8 cellular contexts compared by ENCODE assay signal in genomic region chr9:76374702-76375543, GRCh38. TPM values are rescaled to one million over a fixed set of nuclear protein-coding genes. Genes with fewer than 3 reads are reported as not detected.
DNase-seq lines count a peak whose midpoint lies in the region; ATAC-seq and TF ChIP-seq lines count a peak whose summit lies in the region.

No MANE protein-coding gene starts in this region.

- H3K9me3 ChIP-seq in smooth muscle cell (replicated peaks; ENCODE audit: low read depth) = no peaks in the 10 kb centered on the region

- no peaks in the 10 kb centered on the region for H3K27me3 Mint-ChIP-seq in activated T-helper 17 cell treated with anti-CD3 and anti-CD28 coated beads, Interleukin-2, amount 50 U/mL, for 72 hours
- peaks cover 0 to 2% of the 10 kb centered on the region in 2 donors for H3K27me3 Mint-ChIP-seq in natural killer cell (ENCODE audit: low read depth in 2 of 2)

- WGBS in smooth muscle cell (ENCODE audit: low lambda C conversion rate) = 80% methylated on average over 10 of the region's 10 CpGs

- H3K79me2 ChIP-seq in smooth muscle cell (ENCODE audit: low read depth) = no peaks in the 10 kb centered on the region

- no peak overlapping the region for H3K9ac ChIP-seq in smooth muscle cell (ENCODE audit: low read depth)

- H3K27me3 ChIP-seq in smooth muscle cell (ENCODE audit: low read depth) = no peaks in the 10 kb centered on the region

- no peak for TF ChIP-seq CTCF in smooth muscle cell (IDR thresholded peaks at IDR 0.05; ENCODE audit: borderline replicate concordance, insufficient read depth, poor library complexity, severe bottlenecking)
- TF ChIP-seq CTCF in natural killer cell (IDR thresholded peaks at IDR 0.05) = no peak

- H3K27ac ChIP-seq in smooth muscle cell (ENCODE audit: low read depth) = no peak overlapping the region

- POLR2A ChIA-PET in HEK293T (lab: Yijun Ruan, JAX) = interaction anchor here (0.9 kb wide), 1 partner anchor 485 kb away, joined by 3 read pairs; the partner anchor contains the start of gene PCSK5

- H3K9me3 Mint-ChIP-seq in activated T-helper 17 cell treated with anti-CD3 and anti-CD28 coated beads, Interleukin-2, amount 50 U/mL, for 72 hours = no peaks in the 10 kb centered on the region
- no peaks in the 10 kb centered on the region for H3K9me3 Mint-ChIP-seq in natural killer cell

- H3K27ac Mint-ChIP-seq in activated T-helper 17 cell treated with anti-CD3 and anti-CD28 coated beads, Interleukin-2, amount 50 U/mL, for 72 hours = no peak overlapping the region
- H3K27ac Mint-ChIP-seq in natural killer cell = no peak overlapping the region

- no peak overlapping the region for H3K4me3 Mint-ChIP-seq in activated T-helper 17 cell treated with anti-CD3 and anti-CD28 coated beads, Interleukin-2, amount 50 U/mL, for 72 hours
- no peak overlapping the region for H3K4me3 Mint-ChIP-seq in natural killer cell

- H3K4me2 ChIP-seq in smooth muscle cell = peak overlapping the region; percentile 58

- no peaks in the 10 kb centered on the region for H3K36me3 ChIP-seq in smooth muscle cell (ENCODE audit: low read depth)

- DNase-seq in HEK293T (ENCODE audit: extremely low spot score) = peak; percentile 41
- peak; percentile 75 for DNase-seq in left ventricle myocardium superior
- no peak for DNase-seq in smooth muscle cell (lab: John Stamatoyannopoulos, UW; ENCODE audit: unreplicated experiment)
- no peak for DNase-seq in natural killer cell

- no peaks in the 10 kb centered on the region for H4K20me1 ChIP-seq in smooth muscle cell (ENCODE audit: low read depth)

- peaks cover 3% of the 10 kb centered on the region for H3F3A ChIP-seq in smooth muscle cell (ENCODE audit: low read depth)

- no peaks in the 10 kb centered on the region for H3K4me1 Mint-ChIP-seq in activated T-helper 17 cell treated with anti-CD3 and anti-CD28 coated beads, Interleukin-2, amount 50 U/mL, for 72 hours
- no peaks in the 10 kb centered on the region for H3K4me1 Mint-ChIP-seq in natural killer cell

- no peak overlapping the region for H3K4me3 ChIP-seq in smooth muscle cell

- H2AFZ ChIP-seq in smooth muscle cell (ENCODE audit: low read depth) = no peak overlapping the region

- intact Hi-C loops in left ventricle myocardium superior (cut with micrococcal nuclease) (no loop called here), natural killer cell (cut with micrococcal nuclease) (no loop called here)

- H3K36me3 Mint-ChIP-seq in activated T-helper 17 cell treated with anti-CD3 and anti-CD28 coated beads, Interleukin-2, amount 50 U/mL, for 72 hours (ENCODE audit: low read depth) = no peaks in the 10 kb centered on the region
- no peaks in the 10 kb centered on the region for H3K36me3 Mint-ChIP-seq in natural killer cell

- CTCF ChIA-PET in HEK293T (lab: Yijun Ruan, JAX) = no interaction called here

- ATAC-seq in SK-N-SH treated with all-trans-retinoic acid at 6 μM for 48 hours = 0 out of 3 replicates have a peak, but pooled peaks have one; percentile 24
- peak; percentile 91 for ATAC-seq in left ventricle myocardium superior
- ATAC-seq in activated T-helper 17 cell treated with anti-CD3 and anti-CD28 coated beads, Interleukin-2, amount 50 U/mL, for 72 hours (replicated peaks) = no peak
- no peak for ATAC-seq in natural killer cell
- ATAC-seq in GM21360 (IDR thresholded peaks at IDR 0.05; ENCODE audit: unreplicated experiment) = no peak
- no peak for ATAC-seq in GM21367 (IDR thresholded peaks at IDR 0.05; ENCODE audit: unreplicated experiment)

- peaks cover under 1% of the 10 kb centered on the region for H3K4me1 ChIP-seq in smooth muscle cell (ENCODE audit: low read depth)

TF ChIP-seq in HEK293T, 16 proteins besides CTCF, POLR2A, EP300 and RAD21:
- TF ChIP-seq NFRKB (IDR thresholded peaks at IDR 0.05) = no peak
- TF ChIP-seq SP1 (IDR thresholded peaks at IDR 0.05) = no peak
- no peak for TF ChIP-seq BHLHE40 (IDR thresholded peaks at IDR 0.05; ENCODE audit: borderline replicate concordance)
- no peak for TF ChIP-seq HDGF (IDR thresholded peaks at IDR 0.05; ENCODE audit: borderline replicate concordance)
- no peak for TF ChIP-seq TARDBP (IDR thresholded peaks at IDR 0.05)
- no peak for TF ChIP-seq LEF1 (IDR thresholded peaks at IDR 0.05; ENCODE audit: borderline replicate concordance)
- no peak for TF ChIP-seq ARNT (IDR thresholded peaks at IDR 0.05)
- TF ChIP-seq FOXA1 (IDR thresholded peaks at IDR 0.05) = no peak
- no peak for TF ChIP-seq SUZ12 (IDR thresholded peaks at IDR 0.05)

TF ChIP-seq in SK-N-SH treated with all-trans-retinoic acid at 6 μM for 48 hours, 23 proteins besides CTCF, POLR2A, EP300 and RAD21:
- TF ChIP-seq ESRRG (CRISPR knock-in tag; IDR thresholded peaks at IDR 0.05) (no peak), SNAI2 (CRISPR knock-in tag; IDR thresholded peaks at IDR 0.05) (no peak), TSHZ2 (CRISPR knock-in tag; IDR thresholded peaks at IDR 0.05) (no peak), POU6F1 (CRISPR knock-in tag; IDR thresholded peaks at IDR 0.05; ENCODE audit: borderline replicate concordance, low read depth) (no peak), CREB5 (CRISPR knock-in tag; IDR thresholded peaks at IDR 0.05; ENCODE audit: low read depth) (no peak), TCF4 (CRISPR knock-in tag; IDR thresholded peaks at IDR 0.05; ENCODE audit: borderline replicate concordance) (no peak), TOX (CRISPR knock-in tag; IDR thresholded peaks at IDR 0.05; ENCODE audit: borderline replicate concordance) (no peak), ISL1 (CRISPR knock-in tag; IDR thresholded peaks at IDR 0.05) (no peak), PPARA (CRISPR knock-in tag; IDR thresholded peaks at IDR 0.05; ENCODE audit: borderline replicate concordance) (no peak), ZNF565 (CRISPR knock-in tag; conservative IDR thresholded peaks at IDR 0.05; ENCODE audit: low read depth) (no peak)

RNA-seq across cellular contexts. Expression of gene RFK, which starts 19.3 kb away (rescaled TPM):
- total RNA-seq in left ventricle myocardium superior (28.3 TPM), smooth muscle cell (22.8 and 25.2 TPM in 2 replicates), natural killer cell (10 to 100 TPM in 1 of 3 donors, 1 to 10 TPM in 2; 8.7 to 11.5 (median 9.2) TPM)
- polyA plus RNA-seq in smooth muscle cell = 14.2 and 18.3 TPM in 2 replicates
- 10 to 100 TPM in 1 of 2 donors, 1 to 10 TPM in 1; 7.9 to 16.8 TPM for total RNA-seq in activated T-helper 17 cell treated with anti-CD3 and anti-CD28 coated beads, Interleukin-2, amount 50 U/mL, for 72 hours

Comparison
In these comparisons a context has a peak if more than half of its experiments do, and no peak if none do; other contexts are left out.
1. DNase-seq: peak in HEK293T (single experiment) and left ventricle myocardium superior (single experiment); none in smooth muscle cell (single experiment) and natural killer cell (single experiment).
2. ATAC-seq: peak in SK-N-SH treated with all-trans-retinoic acid at 6 μM for 48 hours (single experiment) and left ventricle myocardium superior (single experiment); none in activated T-helper 17 cell treated with anti-CD3 and anti-CD28 coated beads, Interleukin-2, amount 50 U/mL, for 72 hours (single experiment), natural killer cell (0 of 3), GM21360 (single experiment) and GM21367 (single experiment).